18 cellular contexts compared by ENCODE assay signal in genomic region chr3:132464066-132464465, GRCh38. TPM values are rescaled to one million over a fixed set of nuclear protein-coding genes. Genes with fewer than 3 reads are reported as not detected.
DNase-seq lines count a peak whose midpoint lies in the region; TF ChIP-seq lines count a peak whose summit lies in the region.
"Had no signal": no experiment of that assay in that cellular context is flagged by ENCODE, and none has a peak within 500 bp of the region (broad histone marks: within the 10 kb centered on the region; RNA-seq: fewer than 3 reads in every experiment).

No MANE protein-coding gene starts in this region.

- peak; percentile 33 for DNase-seq in AG10803 (ENCODE audit: low read depth)
- peak; percentile 24 for DNase-seq in NCI-H82 treated with DMSO at 0.1 percent for 48 hours (lab: John Stamatoyannopoulos, UW; ENCODE audit: unreplicated experiment)
- peak; percentile 43 to 57 for DNase-seq in cardiac fibroblast (ENCODE audit: low read depth in 2 of 2)
- no peak for DNase-seq in neural progenitor cell (ENCODE audit: low spot score)
- no peak for DNase-seq in NCI-H128 (lab: John Stamatoyannopoulos, UW; ENCODE audit: unreplicated experiment)
- DNase-seq in midbrain (lab: John Stamatoyannopoulos, UW): no peak
- DNase-seq in stomach: no peak
- no peak for DNase-seq in tibial artery
- DNase-seq: activated T-cell treated with anti-CD3 and anti-CD28 coated beads, Interleukin-2, amount 50 U/mL, for 48 hours; cerebellar nuclear complex; DMS 273 treated with DMSO at 0.1 percent for 48 hours; natural killer cell; NCI-H2029; NCI-H526 had no signal

- H3K79me2 ChIP-seq in neural progenitor cell (ENCODE audit: low read depth): no peaks in the 10 kb centered on the region

- H3K36me3 Mint-ChIP-seq in neural progenitor cell: peaks cover 36% of the 10 kb centered on the region

- H4K20me1 ChIP-seq in neural progenitor cell (ENCODE audit: low read depth): no peaks in the 10 kb centered on the region

- no peaks in the 10 kb centered on the region for H3K27me3 ChIP-seq in neural progenitor cell
- H3K27me3 ChIP-seq in stomach: no peaks in the 10 kb centered on the region
- H3K27me3 ChIP-seq in tibial artery: no peaks in the 10 kb centered on the region
- H3K27me3 ChIP-seq: right atrium auricular region, vagina had no signal

- H3F3A ChIP-seq in neural progenitor cell (ENCODE audit: low read depth): peaks cover 7% of the 10 kb centered on the region

- H2AFZ ChIP-seq in neural progenitor cell (replicated peaks): no peak overlapping the region

- H3K4me1 ChIP-seq in neural progenitor cell (peaks cover 11% of the 10 kb centered on the region), stomach (peaks cover 0 to 5% (median 0%) of the 10 kb centered on the region in 4 donors), tibial artery (no peaks in the 10 kb centered on the region)
- H3K4me1 ChIP-seq: right atrium auricular region, vagina had no signal

- H3K9me3 ChIP-seq in neural progenitor cell (ENCODE audit: low read depth) (no peaks in the 10 kb centered on the region), stomach (no peaks in the 10 kb centered on the region), tibial artery (no peaks in the 10 kb centered on the region)
- H3K9me3 ChIP-seq: right atrium auricular region, vagina had no signal

- H3K27ac ChIP-seq in neural progenitor cell (peak overlapping the region; percentile 3), stomach (no peak overlapping the region), tibial artery (no peak overlapping the region)
- H3K27ac ChIP-seq: right atrium auricular region, vagina had no signal

- no peak for TF ChIP-seq EP300 in stomach (IDR thresholded peaks at IDR 0.05)

- TF ChIP-seq POLR2A in stomach (IDR thresholded peaks at IDR 0.05): no peak

- TF ChIP-seq CTCF in AG10803 (conservative IDR thresholded peaks at IDR 0.05; ENCODE audit: low read length) (no peak), cardiac fibroblast (IDR thresholded peaks at IDR 0.05; ENCODE audit: low read depth, low read length) (no peak), neural progenitor cell (IDR thresholded peaks at IDR 0.05) (no peak), stomach (IDR thresholded peaks at IDR 0.05) (no peak), tibial artery (IDR thresholded peaks at IDR 0.05) (no peak)

- H3K27me3 Mint-ChIP-seq in neural progenitor cell (ENCODE audit: insufficient read depth, low read depth): no peaks in the 10 kb centered on the region
- H3K27me3 Mint-ChIP-seq: B cell had no signal

- H3K36me3 ChIP-seq in neural progenitor cell (peaks cover 30% of the 10 kb centered on the region), stomach (peaks cover 18 to 89% (median 83%) of the 10 kb centered on the region in 4 donors), tibial artery (peaks cover 52 to 84% (median 61%) of the 10 kb centered on the region in 3 donors)

- no peak overlapping the region for H3K4me3 ChIP-seq in AG10803 (ENCODE audit: low read length)
- no peak overlapping the region for H3K4me3 ChIP-seq in cardiac fibroblast (replicated peaks in 1 of 2; ENCODE audit: low read depth in 2 of 2, low read length in 2 of 2)
- no peak overlapping the region for H3K4me3 ChIP-seq in neural progenitor cell
- no peak overlapping the region for H3K4me3 ChIP-seq in stomach
- H3K4me3 ChIP-seq in tibial artery: no peak overlapping the region
- H3K4me3 ChIP-seq: lung, right atrium auricular region, vagina had no signal

- H3K4me2 ChIP-seq in neural progenitor cell: no peak overlapping the region

- H3K9me3 Mint-ChIP-seq in neural progenitor cell: no peaks in the 10 kb centered on the region
- H3K9me3 Mint-ChIP-seq: natural killer cell had no signal

- H3K27ac Mint-ChIP-seq in neural progenitor cell: no peak overlapping the region
- H3K27ac Mint-ChIP-seq: B cell had no signal

- H3K9ac ChIP-seq in neural progenitor cell: no peak overlapping the region

- H3K4me1 Mint-ChIP-seq in neural progenitor cell: peaks cover 2% of the 10 kb centered on the region
- H3K4me1 Mint-ChIP-seq: B cell, natural killer cell had no signal

- H3K4me3 Mint-ChIP-seq in neural progenitor cell: no peak overlapping the region
- H3K4me3 Mint-ChIP-seq: B cell, natural killer cell had no signal

- intact Hi-C loops in stomach (cut with DNase I; ENCODE audit: low total_unique reads) (no loop called here), tibial artery (cut with DNase I; ENCODE audit: low total_unique reads) (no loop called here)

RNA-seq across cellular contexts. Expression of gene DNAJC13, which starts 46.8 kb away (rescaled TPM):
- total RNA-seq in neural progenitor cell (ENCODE audit: low replicate concordance) (35.7 and 36.3 TPM in 2 replicates), stomach (100 to 1,000 TPM in 1 of 5 donors, 10 to 100 TPM in 4; 35.0 to 197 (median 58.8) TPM)
- 1 to 10 TPM; 6.5 to 8.9 (median 8.1) TPM for polyA plus RNA-seq in stomach

Comparison
In these comparisons a context has a peak if more than half of its experiments do, and no peak if none do; other contexts are left out.
1. DNase-seq: peak in AG10803 (single experiment), NCI-H82 treated with DMSO at 0.1 percent for 48 hours (single experiment) and cardiac fibroblast (2 of 2); none in neural progenitor cell (single experiment), NCI-H128 (single experiment), midbrain (single experiment), stomach (single experiment) and tibial artery (0 of 2).